1 cellular context compared by ENCODE assay signal in the genomic region with DNA sequence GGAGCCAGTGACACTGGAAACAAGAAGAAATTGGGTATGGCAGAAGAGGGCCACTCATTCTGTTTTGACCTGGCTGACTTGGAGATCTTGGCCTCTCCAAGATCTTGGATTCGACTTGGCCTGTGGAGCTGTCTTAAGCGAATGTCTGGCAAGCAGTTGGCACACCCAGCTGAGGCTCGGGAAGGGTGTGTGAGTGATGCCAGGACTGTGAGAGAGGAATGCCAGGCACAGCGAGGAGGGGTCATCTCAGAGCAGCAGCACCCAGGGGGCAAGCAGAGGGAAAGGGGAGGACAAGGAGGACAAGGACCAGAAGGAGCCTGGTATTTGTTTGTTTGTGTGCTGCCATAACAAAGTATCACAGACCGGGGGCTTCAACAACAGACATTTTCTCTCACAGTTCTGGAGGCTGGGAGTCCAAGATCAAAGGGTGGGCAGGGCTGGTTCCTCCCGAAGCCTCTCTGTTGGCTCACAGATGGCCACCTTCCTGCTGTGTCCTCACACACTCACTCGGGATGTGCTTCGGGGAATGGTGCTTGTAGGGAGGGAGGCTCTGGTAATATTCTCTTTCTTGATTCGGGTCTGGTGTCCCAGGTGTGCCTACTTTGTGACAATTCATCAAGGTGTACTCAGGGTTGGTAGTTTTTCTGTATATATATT.
TF ChIP-seq lines count a peak whose summit lies in the region.

No MANE protein-coding gene starts in this region.

TF ChIP-seq in HepG2, 621 proteins besides CTCF, POLR2A, EP300 and RAD21:
- TF ChIP-seq ZNF770 (CRISPR knock-in tag; IDR thresholded peaks at IDR 0.05) = no peak
- no peak for TF ChIP-seq ZNF879 (CRISPR knock-in tag; IDR thresholded peaks at IDR 0.05)
- TF ChIP-seq ZBTB7A (CRISPR knock-in tag; IDR thresholded peaks at IDR 0.05) = no peak
- TF ChIP-seq ZSCAN30 (CRISPR knock-in tag; IDR thresholded peaks at IDR 0.05) = no peak
- TF ChIP-seq ZNF431 (CRISPR knock-in tag; IDR thresholded peaks at IDR 0.05; ENCODE audit: borderline replicate concordance, low read depth) = no peak
- TF ChIP-seq ZNF709 (CRISPR knock-in tag; IDR thresholded peaks at IDR 0.05) = no peak
- TF ChIP-seq SAP130 (CRISPR knock-in tag; IDR thresholded peaks at IDR 0.05; ENCODE audit: low read depth) = no peak
- no peak for TF ChIP-seq NCOA1 (CRISPR knock-in tag; IDR thresholded peaks at IDR 0.05)
- TF ChIP-seq TBL1XR1 (IDR thresholded peaks at IDR 0.05; ENCODE audit: borderline replicate concordance, low read length, partially characterized antibody) = no peak
- TF ChIP-seq ZIK1 (CRISPR knock-in tag; IDR thresholded peaks at IDR 0.05; ENCODE audit: borderline replicate concordance, low read depth) = no peak
- no peak for TF ChIP-seq ZNF367 (CRISPR knock-in tag; IDR thresholded peaks at IDR 0.05; ENCODE audit: borderline replicate concordance)
- TF ChIP-seq, protein P1, sequence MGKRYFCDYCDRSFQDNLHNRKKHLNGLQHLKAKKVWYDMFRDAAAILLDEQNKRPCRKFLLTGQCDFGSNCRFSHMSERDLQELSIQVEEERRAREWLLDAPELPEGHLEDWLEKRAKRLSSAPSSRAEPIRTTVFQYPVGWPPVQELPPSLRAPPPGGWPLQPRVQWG (CRISPR knock-in tag; IDR thresholded peaks at IDR 0.05; ENCODE audit: borderline replicate concordance, low read depth) = no peak
- no peak for TF ChIP-seq ZNF337 (CRISPR knock-in tag; IDR thresholded peaks at IDR 0.05; ENCODE audit: borderline replicate concordance, low read depth)
- TF ChIP-seq NFYB (CRISPR knock-in tag; IDR thresholded peaks at IDR 0.05) = no peak
- no peak for TF ChIP-seq HNRNPL (IDR thresholded peaks at IDR 0.05; ENCODE audit: low read depth, low read length)
